In the genomic region with DNA sequence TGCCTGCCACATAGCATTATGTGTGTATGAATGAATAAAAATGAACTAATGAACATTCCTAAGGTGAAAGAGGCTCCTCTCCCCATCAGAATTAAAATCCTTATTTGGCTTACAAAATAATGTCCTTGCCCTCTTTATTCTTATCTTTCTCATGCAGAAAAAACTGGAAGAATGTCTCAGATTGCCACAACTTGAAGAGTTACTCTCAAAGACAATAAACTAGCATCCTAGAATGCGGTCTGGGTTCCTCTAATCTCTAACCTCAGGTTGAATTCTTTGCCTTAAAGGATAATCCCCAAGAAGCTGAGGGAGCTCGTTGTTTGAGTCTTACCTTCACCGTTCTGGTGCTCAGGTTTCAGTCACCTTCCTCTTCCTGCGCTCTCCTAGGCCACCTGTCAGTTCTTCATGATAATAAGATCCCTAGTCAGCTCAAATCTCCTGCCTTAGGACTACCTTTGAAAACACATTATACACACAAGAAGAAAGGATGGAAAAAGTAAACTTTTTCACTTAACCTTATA, we compare ENCODE assay signal across 26 cellular contexts.
DNase-seq lines count a peak whose midpoint lies in the region; ATAC-seq and TF ChIP-seq lines count a peak whose summit lies in the region.
"Had no signal": no experiment of that assay in that cellular context is flagged by ENCODE, and none has a peak within 500 bp of the region (broad histone marks: within the 10 kb centered on the region; RNA-seq: fewer than 3 reads in every experiment).

No MANE protein-coding gene starts in this region.

- no peaks in the 10 kb centered on the region for H3K4me1 ChIP-seq in IMR-90 (ENCODE audit: control insufficient read depth, insufficient read depth, low read length)
- H3K4me1 ChIP-seq: BLaER1 treated with 17β-estradiol and CSF1 and Interleukin-3, amounts not matched to agents 10 nM and 100 nM had no signal

- no peak overlapping the region for H3K4ac ChIP-seq in IMR-90 (ENCODE audit: low read depth, low read length)

- no peak overlapping the region for H3K9ac ChIP-seq in IMR-90 (ENCODE audit: low read depth, low read length)
- H3K9ac ChIP-seq: BLaER1 treated with 17β-estradiol and CSF1 and Interleukin-3, amounts not matched to agents 10 nM and 100 nM; GM23248 had no signal

- POLR2A ChIA-PET in IMR-90 (lab: Charles Lee; ENCODE audit: unreplicated experiment) = no interaction called here

- no peak overlapping the region for H2BK120ac ChIP-seq in IMR-90 (ENCODE audit: low read depth, low read length)

- ATAC-seq in IMR-90 (ENCODE audit: low read depth) = no peak
- ATAC-seq: A549, T-cell had no signal

- H2BK5ac ChIP-seq in IMR-90 (ENCODE audit: low read depth, low read length, poor library complexity, severe bottlenecking) = no peak overlapping the region

- H3K4me3 ChIP-seq in H7 (ENCODE audit: insufficient read depth, low read depth, low read length) (no peak overlapping the region), IMR-90 (ENCODE audit: insufficient read depth, low read depth, low read length) (no peak overlapping the region)
- H3K4me3 ChIP-seq: A549; BLaER1 treated with 17β-estradiol and CSF1 and Interleukin-3, amounts not matched to agents 10 nM and 100 nM; GM23248; PC-9; SJSA1 had no signal

- in situ Hi-C loops in IMR-90 (cut with MboI; ENCODE audit: low sequenced_read_pairs) = no loop called here

- no peaks in the 10 kb centered on the region for H3K27me3 ChIP-seq in H7 (ENCODE audit: control insufficient read depth, insufficient read depth, low read length)
- H3K27me3 ChIP-seq in IMR-90 (ENCODE audit: control insufficient read depth, insufficient read depth, low read length) = no peaks in the 10 kb centered on the region
- H3K27me3 ChIP-seq: BLaER1 treated with 17β-estradiol and CSF1 and Interleukin-3, amounts not matched to agents 10 nM and 100 nM; SJSA1 had no signal

- peak overlapping the region; percentile 32; the same call in 1 of the 2 replicates for H2BK20ac ChIP-seq in IMR-90 (ENCODE audit: low read depth, low read length)

- intact Hi-C loops in IMR-90 (cut with micrococcal nuclease) = loop anchor here (5.0 kb wide), 1 partner anchor 48 kb away; no protein-coding TSS in a partner anchor

- WGBS in IMR-90 (ENCODE audit: extremely low coverage in 2 of 2, insufficient read length in 1 of 2), 2 experiments = 90% methylated on average over 2 of the region's 4 CpGs; no CpG with 5 or more reads in 1 of the 2 experiments

- no peak for TF ChIP-seq RAD21 in IMR-90 (IDR thresholded peaks at IDR 0.05; ENCODE audit: low read length)

- H2AK5ac ChIP-seq in IMR-90 (ENCODE audit: low read depth, low read length) = no peak overlapping the region

- DNase-seq in H7 = peak; percentile 24
- no peak for DNase-seq in IMR-90
- peak; percentile 51 for DNase-seq in amniotic epithelial cell (ENCODE audit: low read depth)
- peak; percentile 32 for DNase-seq in iPS-NIHi7 (ENCODE audit: extremely low spot score)
- no peak for DNase-seq in NOMO-1 treated with DMSO at 0.1 percent for 48 hours (lab: John Stamatoyannopoulos, UW; ENCODE audit: unreplicated experiment)
- no peak for DNase-seq in effector CD8-positive, alpha-beta T cell (lab: John Stamatoyannopoulos, UW)
- no peak for DNase-seq in SK-N-DZ (ENCODE audit: low spot score)
- DNase-seq: AML-193; CD4-positive, alpha-beta memory T cell; COR-L47; DMS53; GM23248; Karpas-422; NCI-H1092 treated with DMSO at 0.1 percent for 48 hours; NCI-H1436; NCI-H1930; NCI-H345; NCI-H510A treated with DMSO at 0.1 percent for 48 hours; PC-9; Right ventricle myocardium superior; RPMI8226; T-cell had no signal

- BruUV-seq in IMR-90 (replicated peaks; lab: Mats Ljungman, UMichigan) = no TSS peak

- TF ChIP-seq CTCF in IMR-90 (conservative IDR thresholded peaks at IDR 0.05; ENCODE audit: low read depth, low read length) = no peak

- no peaks in the 10 kb centered on the region for H4K20me1 ChIP-seq in IMR-90 (ENCODE audit: insufficient read depth, low read length)
- H4K20me1 ChIP-seq: BLaER1 treated with 17β-estradiol and CSF1 and Interleukin-3, amounts not matched to agents 10 nM and 100 nM had no signal

- H3K23ac ChIP-seq in IMR-90 (ENCODE audit: low read depth, low read length) = no peak overlapping the region

- no peak overlapping the region for H3K4me2 ChIP-seq in IMR-90 (ENCODE audit: low read depth, low read length)
- H3K4me2 ChIP-seq: A549; BLaER1 treated with 17β-estradiol and CSF1 and Interleukin-3, amounts not matched to agents 10 nM and 100 nM; PC-9 had no signal

- no peak overlapping the region for H4K8ac ChIP-seq in IMR-90 (ENCODE audit: low read depth in 2 of 2, low read length in 2 of 2)

- peaks cover 2% of the 10 kb centered on the region; the same call in 1 of the 2 replicates for H3K9me1 ChIP-seq in IMR-90 (ENCODE audit: insufficient read depth, low read length)

- H3K36me3 ChIP-seq in H7 (replicated peaks; ENCODE audit: control insufficient read depth, insufficient read depth, low read length) (no peaks in the 10 kb centered on the region), IMR-90 (ENCODE audit: control insufficient read depth, insufficient read depth, low read length) (no peaks in the 10 kb centered on the region)
- H3K36me3 ChIP-seq: BLaER1 treated with 17β-estradiol and CSF1 and Interleukin-3, amounts not matched to agents 10 nM and 100 nM; SJSA1 had no signal

- dilution Hi-C loops in IMR-90 (cut with HindIII; ENCODE audit: low sequenced_read_pairs, unreplicated experiment) = no loop called here

- H3K9me3 ChIP-seq in IMR-90 (ENCODE audit: control insufficient read depth, insufficient read depth, low read length) = no peaks in the 10 kb centered on the region
- H3K9me3 ChIP-seq: A549; BLaER1 treated with 17β-estradiol and CSF1 and Interleukin-3, amounts not matched to agents 10 nM and 100 nM; SJSA1 had no signal

- H3K14ac ChIP-seq in IMR-90 (replicated peaks; ENCODE audit: low read depth, low read length) = no peak overlapping the region

- H2AK9ac ChIP-seq in IMR-90 (replicated peaks; ENCODE audit: low read depth, low read length, poor library complexity) = no peak overlapping the region

- 0 out of 3 replicates have a peak overlapping the region, but pooled peaks have one; percentile 53 for H2BK15ac ChIP-seq in IMR-90 (ENCODE audit: low read depth, low read length)

- H4K91ac ChIP-seq in IMR-90 (ENCODE audit: insufficient read depth, low read depth, low read length) = no peak overlapping the region; the same call in 1 of the 2 replicates

- no peak overlapping the region for H3K27ac ChIP-seq in IMR-90 (ENCODE audit: insufficient read depth, low read length)
- H3K27ac ChIP-seq: BLaER1 treated with 17β-estradiol and CSF1 and Interleukin-3, amounts not matched to agents 10 nM and 100 nM; GM23248; HL-60; PC-9; SJSA1 had no signal

- CTCF ChIA-PET in IMR-90 (lab: Yijun Ruan, JAX) = interaction anchor here (1.0 kb wide), 1 partner anchor 19 kb away, joined by 3 read pairs; no protein-coding TSS in a partner anchor

- no peaks in the 10 kb centered on the region for H3K79me1 ChIP-seq in IMR-90 (ENCODE audit: low read depth in 1 of 2, low read length in 2 of 2)

- H3K18ac ChIP-seq in IMR-90 (ENCODE audit: low read depth, low read length) = 0 out of 2 replicates have a peak overlapping the region, but pooled peaks have one; percentile 8

- no peak for TF ChIP-seq POLR2A in IMR-90 (IDR thresholded peaks at IDR 0.05; ENCODE audit: low read depth, low read length)

- peak overlapping the region; percentile 17; the same call in 1 of the 2 replicates for H4K5ac ChIP-seq in IMR-90 (ENCODE audit: low read depth, low read length)

- no peak overlapping the region for H3K56ac ChIP-seq in IMR-90 (ENCODE audit: extremely low read depth, insufficient read depth, low read length)

- H2AFZ ChIP-seq in IMR-90 (replicated peaks; ENCODE audit: low read length, poor library complexity) = no peak overlapping the region
- H2AFZ ChIP-seq: GM23248, PC-9 had no signal

TF ChIP-seq in IMR-90, 13 proteins besides CTCF, POLR2A, EP300 and RAD21:
- no peak for TF ChIP-seq FOS (IDR thresholded peaks at IDR 0.05; ENCODE audit: low read depth, low read length)
- TF ChIP-seq, protein P1, sequence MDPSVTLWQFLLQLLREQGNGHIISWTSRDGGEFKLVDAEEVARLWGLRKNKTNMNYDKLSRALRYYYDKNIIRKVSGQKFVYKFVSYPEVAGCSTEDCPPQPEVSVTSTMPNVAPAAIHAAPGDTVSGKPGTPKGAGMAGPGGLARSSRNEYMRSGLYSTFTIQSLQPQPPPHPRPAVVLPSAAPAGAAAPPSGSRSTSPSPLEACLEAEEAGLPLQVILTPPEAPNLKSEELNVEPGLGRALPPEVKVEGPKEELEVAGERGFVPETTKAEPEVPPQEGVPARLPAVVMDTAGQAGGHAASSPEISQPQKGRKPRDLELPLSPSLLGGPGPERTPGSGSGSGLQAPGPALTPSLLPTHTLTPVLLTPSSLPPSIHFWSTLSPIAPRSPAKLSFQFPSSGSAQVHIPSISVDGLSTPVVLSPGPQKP (IDR thresholded peaks at IDR 0.05; ENCODE audit: borderline replicate concordance, low read depth, low read length) = no peak
- TF ChIP-seq RFX5 (IDR thresholded peaks at IDR 0.05; ENCODE audit: low read depth, low read length) = no peak
- TF ChIP-seq BHLHE40 (IDR thresholded peaks at IDR 0.05; ENCODE audit: low read depth, low read length) = no peak
- no peak for TF ChIP-seq CEBPB (IDR thresholded peaks at IDR 0.05; ENCODE audit: low read depth, low read length)
- no peak for TF ChIP-seq SMC3 (IDR thresholded peaks at IDR 0.05; ENCODE audit: low read depth, low read length)
- TF ChIP-seq NFE2L2 (IDR thresholded peaks at IDR 0.05; ENCODE audit: low read depth, low read length) = no peak
- no peak for TF ChIP-seq MAZ (IDR thresholded peaks at IDR 0.05; ENCODE audit: borderline replicate concordance, low read depth, low read length)
- TF ChIP-seq CHD1 (IDR thresholded peaks at IDR 0.05; ENCODE audit: low read depth, low read length) = no peak

Comparison
In these comparisons a context has a peak if more than half of its experiments do, and no peak if none do; other contexts are left out.
1. DNase-seq: peak in H7 (single experiment), amniotic epithelial cell (single experiment) and iPS-NIHi7 (single experiment); none in IMR-90 (single experiment), NOMO-1 treated with DMSO at 0.1 percent for 48 hours (single experiment), effector CD8-positive, alpha-beta T cell (single experiment) and SK-N-DZ (single experiment).